ENCODE assay signal across 23 cellular contexts in the genomic region with DNA sequence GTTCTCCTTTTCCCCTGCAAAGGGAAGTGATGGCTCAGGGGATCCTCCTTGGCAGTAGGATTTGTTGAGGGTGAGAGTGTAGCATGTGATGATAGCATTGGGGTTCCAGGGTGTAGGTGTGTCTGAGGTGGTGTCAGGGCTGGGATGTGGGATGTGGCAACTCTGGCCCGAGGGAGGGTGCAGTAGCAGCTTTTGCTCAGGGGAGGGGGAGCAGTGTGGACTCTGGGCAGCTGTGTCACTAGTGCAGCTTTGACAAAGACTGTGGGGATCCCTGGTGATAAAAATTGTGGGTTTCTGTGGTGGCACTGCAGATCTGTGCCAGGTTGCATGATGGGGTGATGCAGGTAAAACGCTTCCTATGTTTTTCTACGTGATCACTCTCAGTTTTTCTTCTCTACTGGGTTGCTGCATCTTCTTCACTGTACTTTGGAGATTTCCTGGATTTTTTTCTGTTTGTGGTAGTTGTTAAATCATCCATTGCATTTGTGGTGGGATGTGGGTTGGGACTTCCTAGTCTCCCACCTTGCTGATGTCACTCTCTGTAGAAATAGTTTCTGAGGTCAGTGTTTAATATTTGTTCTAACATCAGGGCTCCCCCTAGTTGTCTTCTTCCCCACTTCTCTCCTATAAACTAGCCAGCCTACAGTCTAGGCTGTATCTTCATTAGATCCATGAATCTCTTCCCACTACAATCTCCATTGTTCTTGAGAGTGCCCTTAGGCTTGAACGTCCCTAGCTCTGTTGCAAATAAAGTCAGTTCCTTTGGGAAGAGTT.
DNase-seq lines count a peak whose midpoint lies in the region; ATAC-seq, FAIRE-seq and TF ChIP-seq lines count a peak whose summit lies in the region.
"Had no signal": no experiment of that assay in that cellular context is flagged by ENCODE, and none has a peak within 500 bp of the region (broad histone marks: within the 10 kb centered on the region; RNA-seq: fewer than 3 reads in every experiment).

No MANE protein-coding gene starts in this region.

- no peak overlapping the region for H3K4me3 ChIP-seq in A549
- H3K4me3 ChIP-seq in IMR-90 (ENCODE audit: insufficient read depth, low read depth, low read length) = no peak overlapping the region
- H3K4me3 ChIP-seq in SK-N-SH (ENCODE audit: low read depth in 2 of 2, low read length in 1 of 2) = no peak overlapping the region
- no peak overlapping the region for H3K4me3 ChIP-seq in spleen

- no peaks in the 10 kb centered on the region for H3K79me2 ChIP-seq in SK-N-SH (ENCODE audit: insufficient read depth)

- POLR2A ChIA-PET in A549 (lab: Yijun Ruan, JAX) (no interaction called here), IMR-90 (lab: Charles Lee; ENCODE audit: unreplicated experiment) (no interaction called here), SK-N-SH (lab: Yijun Ruan, JAX) (no interaction called here)

- H2BK120ac ChIP-seq in IMR-90 (ENCODE audit: low read depth, low read length) = no peak overlapping the region

- H3K4me1 ChIP-seq in A549 (no peaks in the 10 kb centered on the region), IMR-90 (ENCODE audit: control insufficient read depth, insufficient read depth, low read length) (no peaks in the 10 kb centered on the region), SK-N-SH (ENCODE audit: control insufficient read depth in 1 of 2, insufficient read depth in 2 of 2, low read depth in 1 of 2, low read length in 1 of 2) (no peaks in the 10 kb centered on the region), foreskin keratinocyte (no peaks in the 10 kb centered on the region), spleen (no peaks in the 10 kb centered on the region)

- peak; percentile 54 to 55; a peak in 2 of 6 replicates for ATAC-seq in A549
- peak; percentile 32 for ATAC-seq in IMR-90 (ENCODE audit: low read depth)
- ATAC-seq in foreskin keratinocyte = no peak
- ATAC-seq in HG03432 (IDR thresholded peaks at IDR 0.05; ENCODE audit: unreplicated experiment) = no peak

- no peaks in the 10 kb centered on the region for H3K9me1 ChIP-seq in IMR-90 (ENCODE audit: insufficient read depth, low read length)

- no peak overlapping the region for H2BK20ac ChIP-seq in IMR-90 (ENCODE audit: low read depth, low read length)

- no peak overlapping the region for H2BK15ac ChIP-seq in IMR-90 (ENCODE audit: low read depth, low read length)

- no peak overlapping the region for H2AK9ac ChIP-seq in IMR-90 (replicated peaks; ENCODE audit: low read depth, low read length, poor library complexity)

- in situ Hi-C loops in IMR-90 (cut with MboI; ENCODE audit: low sequenced_read_pairs) = loop anchor here (25.0 kb wide), 1 partner anchor 565 kb away; no protein-coding TSS in a partner anchor

- H3K14ac ChIP-seq in IMR-90 (replicated peaks; ENCODE audit: low read depth, low read length) = no peak overlapping the region

- TF ChIP-seq EP300 in A549 (IDR thresholded peaks at IDR 0.05) (no peak), SK-N-SH (IDR thresholded peaks at IDR 0.05; ENCODE audit: borderline replicate concordance in 1 of 2, low read depth in 1 of 2, low read length in 1 of 2) (no peak)

- intact Hi-C loops in IMR-90 (cut with micrococcal nuclease) = no loop called here
- intact Hi-C loops in spleen (cut with DNase I; ENCODE audit: low total_unique reads) = no loop called here

- TF ChIP-seq CTCF in A549 (IDR thresholded peaks at IDR 0.05) (no peak), IMR-90 (conservative IDR thresholded peaks at IDR 0.05; ENCODE audit: low read depth, low read length) (no peak), SK-N-SH (IDR thresholded peaks at IDR 0.05) (no peak), foreskin keratinocyte (conservative IDR thresholded peaks at IDR 0.05) (peak; percentile 15), spleen (IDR thresholded peaks at IDR 0.05 in 8 of 11, conservative IDR thresholded peaks at IDR 0.05 in 3 of 11) (no peak)

- dilution Hi-C loops in IMR-90 (cut with HindIII; ENCODE audit: low sequenced_read_pairs, unreplicated experiment) = no loop called here

- DNase-seq in A549 (ENCODE audit: low read depth in 1 of 2, low spot score in 1 of 2) (no peak), IMR-90 (no peak), SK-N-SH (no peak), foreskin keratinocyte (no peak), KG1 (lab: John Stamatoyannopoulos, UW) (no peak), spleen (no peak), NCI-H2081 (lab: John Stamatoyannopoulos, UW) (no peak)
- DNase-seq: DMS 273 treated with DMSO at 0.1 percent for 48 hours, GF-D8, H9, MV-4-11, NCI-H1417 treated with DMSO at 0.1 percent for 48 hours, NCI-H2029, NCI-H510A, NCI-H82, SHP77 had no signal

- no peaks in the 10 kb centered on the region for H3K9me2 ChIP-seq in SK-N-SH

- no peak overlapping the region for H3K56ac ChIP-seq in IMR-90 (ENCODE audit: extremely low read depth, insufficient read depth, low read length)

- CTCF ChIA-PET in A549 (lab: Yijun Ruan, JAX) (no interaction called here), IMR-90 (lab: Yijun Ruan, JAX) (interaction anchor here (0.5 to 0.8 kb wide), 2 partner anchors 17 to 286 kb away, joined by 3 read pairs; no protein-coding TSS in a partner anchor), SK-N-SH (lab: Yijun Ruan, JAX) (no interaction called here)

- H3K18ac ChIP-seq in IMR-90 (ENCODE audit: low read depth, low read length) = no peak overlapping the region

- TF ChIP-seq POLR2A in A549 (IDR thresholded peaks at IDR 0.05; ENCODE audit: low read length) = no peak
- no peak for TF ChIP-seq POLR2A in IMR-90 (IDR thresholded peaks at IDR 0.05; ENCODE audit: low read depth, low read length)
- TF ChIP-seq POLR2A in spleen (IDR thresholded peaks at IDR 0.05) = no peak

- H2AFZ ChIP-seq in IMR-90 (replicated peaks; ENCODE audit: low read length, poor library complexity) (no peak overlapping the region), SK-N-SH (ENCODE audit: low read depth) (no peak overlapping the region)

- H4K20me1 ChIP-seq in IMR-90 (ENCODE audit: insufficient read depth, low read length) (no peaks in the 10 kb centered on the region), SK-N-SH (ENCODE audit: insufficient read depth) (no peaks in the 10 kb centered on the region)

- H3K36me3 ChIP-seq in IMR-90 (ENCODE audit: control insufficient read depth, insufficient read depth, low read length) = no peaks in the 10 kb centered on the region
- H3K36me3 ChIP-seq in SK-N-SH (replicated peaks in 1 of 2; ENCODE audit: control insufficient read depth in 1 of 2, insufficient read depth in 2 of 2, low read length in 1 of 2) = no peaks in the 10 kb centered on the region
- H3K36me3 ChIP-seq in spleen = no peaks in the 10 kb centered on the region

- FAIRE-seq in A549 (lab: Jason Lieb, UNC) = no peak
- FAIRE-seq: A204.1, GM12892, HTR-8/SVneo, RCC 7860 had no signal

- H4K5ac ChIP-seq in IMR-90 (ENCODE audit: low read depth, low read length) = no peak overlapping the region

- H3K27me3 ChIP-seq in IMR-90 (ENCODE audit: control insufficient read depth, insufficient read depth, low read length) (no peaks in the 10 kb centered on the region), SK-N-SH (ENCODE audit: insufficient read depth) (no peaks in the 10 kb centered on the region), foreskin keratinocyte (no peaks in the 10 kb centered on the region), spleen (replicated peaks in 1 of 7) (no peaks in the 10 kb centered on the region)

- no peak overlapping the region for H3K23ac ChIP-seq in IMR-90 (ENCODE audit: low read depth, low read length)

- no peak overlapping the region for H4K91ac ChIP-seq in IMR-90 (ENCODE audit: insufficient read depth, low read depth, low read length)

- H2AK5ac ChIP-seq in IMR-90 (ENCODE audit: low read depth, low read length) = no peak overlapping the region

- no TSS peak for BruUV-seq in IMR-90 (replicated peaks; lab: Mats Ljungman, UMichigan)

- no peak overlapping the region for H2BK5ac ChIP-seq in IMR-90 (ENCODE audit: low read depth, low read length, poor library complexity, severe bottlenecking)

- TF ChIP-seq RAD21 in A549 (conservative IDR thresholded peaks at IDR 0.05 in 1 of 2, IDR thresholded peaks at IDR 0.05 in 1 of 2) = no peak
- no peak for TF ChIP-seq RAD21 in IMR-90 (IDR thresholded peaks at IDR 0.05; ENCODE audit: low read length)
- peak; percentile 28 for TF ChIP-seq RAD21 in SK-N-SH (IDR thresholded peaks at IDR 0.05; ENCODE audit: low read length)

- H3K27ac ChIP-seq in A549 (no peak overlapping the region), IMR-90 (ENCODE audit: insufficient read depth, low read length) (no peak overlapping the region), SK-N-SH (ENCODE audit: low read depth in 2 of 2, low read length in 1 of 2) (no peak overlapping the region), foreskin keratinocyte (no peak overlapping the region), spleen (no peak overlapping the region)
- H3K27ac ChIP-seq: C4-2B, HL-60 had no signal

- H3K4me2 ChIP-seq in A549 (no peak overlapping the region), IMR-90 (ENCODE audit: low read depth, low read length) (no peak overlapping the region), SK-N-SH (no peak overlapping the region)

- no peaks in the 10 kb centered on the region for H3F3A ChIP-seq in SK-N-SH (replicated peaks; ENCODE audit: insufficient read depth)

- H3K9ac ChIP-seq in IMR-90 (ENCODE audit: low read depth, low read length) (no peak overlapping the region), SK-N-SH (no peak overlapping the region)

- 17% methylated on average over 4 of the region's 4 CpGs for WGBS in A549 (ENCODE audit: missing lambda C conversion rate)
- 88% methylated on average over 1 of the region's 4 CpGs; no CpG with 5 or more reads in 1 of the 2 experiments for WGBS in IMR-90 (ENCODE audit: extremely low coverage in 2 of 2, insufficient read length in 1 of 2), 2 experiments
- WGBS in SK-N-SH (ENCODE audit: low lambda C conversion rate) = 16% methylated on average over 4 of the region's 4 CpGs
- WGBS in spleen, 5 donors = 69 to 82% (median 81%) methylated on average over 4 of the region's 4 CpGs

- H3K79me1 ChIP-seq in IMR-90 (ENCODE audit: low read depth in 1 of 2, low read length in 2 of 2) = no peaks in the 10 kb centered on the region

- H3K4ac ChIP-seq in IMR-90 (ENCODE audit: low read depth, low read length) = no peak overlapping the region

- H4K8ac ChIP-seq in IMR-90 (ENCODE audit: low read depth in 2 of 2, low read length in 2 of 2) = no peak overlapping the region

- H3K9me3 ChIP-seq in A549 (no peaks in the 10 kb centered on the region), IMR-90 (ENCODE audit: control insufficient read depth, insufficient read depth, low read length) (no peaks in the 10 kb centered on the region), SK-N-SH (no peaks in the 10 kb centered on the region), spleen (peaks cover 0 to 4% (median 0%) of the 10 kb centered on the region in 8 donors)

TF ChIP-seq in A549, 52 proteins besides CTCF, POLR2A, EP300 and RAD21:
- TF ChIP-seq ESRRA (IDR thresholded peaks at IDR 0.05; ENCODE audit: borderline replicate concordance, low read length) = no peak
TF ChIP-seq in A549: peak in this region for 0.

TF ChIP-seq in SK-N-SH, 30 proteins besides CTCF, POLR2A, EP300 and RAD21 (continues in another document):
- TF ChIP-seq MEF2A (IDR thresholded peaks at IDR 0.05; ENCODE audit: borderline replicate concordance, low read depth) = no peak

Comparison
In these comparisons a context has a peak if more than half of its experiments do, and no peak if none do; other contexts are left out.
1. ATAC-seq: peak in A549 (2 of 2) and IMR-90 (single experiment); none in foreskin keratinocyte (single experiment) and HG03432 (single experiment).